ENCODE assay signal across 21 cellular contexts in genomic region chr2:23661276-23662050, GRCh38.
"Had no signal": no experiment of that assay in that cellular context is flagged by ENCODE, and none has a peak within 500 bp of the region (broad histone marks: within the 10 kb centered on the region; RNA-seq: fewer than 3 reads in every experiment).

No MANE protein-coding gene starts in this region.

- H3K27ac ChIP-seq: coronary artery, neutrophil, ovary, psoas muscle, transverse colon, VCaP had no signal

- ATAC-seq: activated CD8-positive, alpha-beta memory T cell treated with anti-CD3 and anti-CD28 coated beads, Interleukin-2, amount 10 ng/mL, durations not matched to agents 7 days and 5 days; activated CD8-positive, alpha-beta T cell treated with anti-CD3 and anti-CD28 coated beads for 36 hours; activated naive CD8-positive, alpha-beta T cell treated with anti-CD3 and anti-CD28 coated beads, Interleukin-2, amount 50 U/mL, for 24 hours; natural killer cell treated with Interleukin-12 subunit alpha and Interleukin-12 subunit beta and Interleukin-15 and Interleukin-18, amount 100 ng/mL, for 72 hours; psoas muscle; right cardiac atrium had no signal

- H3K9me3 ChIP-seq: esophagus muscularis mucosa, neutrophil, ovary, psoas muscle, transverse colon had no signal

- H3K27me3 ChIP-seq: esophagus muscularis mucosa, ovary, transverse colon had no signal

- DNase-seq: activated CD4-positive, alpha-beta T cell treated with anti-CD3 and anti-CD28 coated beads, Interleukin-2, amount 10 ng/mL, durations not matched to agents 7 days and 5 days; activated CD4-positive, CD25-positive, alpha-beta regulatory T cell treated with anti-CD3 and anti-CD28 coated beads, Interleukin-2, amount 50 U/mL, for 72 hours; activated CD8-positive, alpha-beta memory T cell treated with anti-CD3 and anti-CD28 coated beads, Interleukin-2, amount 10 ng/mL, durations not matched to agents 7 days and 5 days; activated CD8-positive, alpha-beta T cell treated with anti-CD3 and anti-CD28 coated beads for 36 hours; activated effector memory CD4-positive, alpha-beta T cell treated with anti-CD3 and anti-CD28 coated beads, Interleukin-2, amount 50 U/mL, for 16 hours; activated naive CD4-positive, alpha-beta T cell treated with anti-CD3 and anti-CD28 coated beads, Interleukin-2, amount 50 U/mL, for 16 hours; activated naive CD8-positive, alpha-beta T cell treated with anti-CD3 and anti-CD28 coated beads, Interleukin-2, amount 50 U/mL, for 24 hours; activated T-cell treated with anti-CD3 and anti-CD28 coated beads for 4 hours; cerebellar nuclear complex; glutamatergic neuron; hypothalamus; ovary; psoas muscle; stimulated activated CD4-positive, alpha-beta T cell treated with anti-CD3 and anti-CD28 coated beads, Interleukin-1b, Interleukin-23, amount 100 ng/mL, for 48 hours; transverse colon had no signal

- H3K4me3 ChIP-seq: coronary artery, esophagus muscularis mucosa, ovary, psoas muscle, transverse colon had no signal

- H3K36me3 ChIP-seq: neutrophil, ovary, transverse colon had no signal

- H3K4me1 ChIP-seq: psoas muscle had no signal
